ENCODE assay signal across 8 cellular contexts in genomic region chr17:54900457-54901229, GRCh38. TPM values are rescaled to one million over a fixed set of nuclear protein-coding genes. Genes with fewer than 3 reads are reported as not detected.
DNase-seq lines count a peak whose midpoint lies in the region; ATAC-seq and TF ChIP-seq lines count a peak whose summit lies in the region.

TSS of gene TOM1L1 (plus strand) at chr17:54900852. CDS start at chr17:54900866, 14 bp downstream.

- intact Hi-C loops in esophagus muscularis mucosa (cut with DNase I), result loop anchor here (2.0 kb wide), 1 partner anchor 68 kb away; the partner anchor contains the start of genes COX11 and STXBP4
- intact Hi-C loops in testis (cut with DNase I; ENCODE audit: low total_unique reads), result no loop called here

- no peak for TF ChIP-seq POLR2A in esophagus muscularis mucosa (IDR thresholded peaks at IDR 0.05; ENCODE audit: low read depth)
- no peak for TF ChIP-seq POLR2A in testis (IDR thresholded peaks at IDR 0.05)

- peak; percentile 86 for ATAC-seq in GM18498 (IDR thresholded peaks at IDR 0.05; ENCODE audit: unreplicated experiment)
- peak; percentile 74 for ATAC-seq in HG03045 (IDR thresholded peaks at IDR 0.05; ENCODE audit: unreplicated experiment)

- H3K4me1 ChIP-seq in esophagus muscularis mucosa, result peaks cover 4 to 23% (median 11%) of the 10 kb centered on the region in 4 donors
- H3K4me1 ChIP-seq in mucosa of stomach (ENCODE audit: control insufficient read depth, insufficient read depth, low read length), result peaks cover 5% of the 10 kb centered on the region
- peaks cover 3% of the 10 kb centered on the region for H3K4me1 ChIP-seq in testis

- peak within 1 kb of the TSS; percentile 87 for H3K9ac ChIP-seq in mucosa of stomach (ENCODE audit: low read length)

- H3K27me3 ChIP-seq in esophagus muscularis mucosa (peaks cover 0 to 7% (median 0%) of the 10 kb centered on the region in 4 donors), mucosa of stomach (ENCODE audit: control insufficient read depth, insufficient read depth, low read length) (no peaks in the 10 kb centered on the region), testis (no peaks in the 10 kb centered on the region)

- no peak for TF ChIP-seq EP300 in esophagus muscularis mucosa (IDR thresholded peaks at IDR 0.05)

- H3K9me3 ChIP-seq in esophagus muscularis mucosa, result no peaks in the 10 kb centered on the region
- H3K9me3 ChIP-seq in mucosa of stomach (ENCODE audit: control insufficient read depth, low read length), result no peaks in the 10 kb centered on the region
- no peaks in the 10 kb centered on the region for H3K9me3 ChIP-seq in testis

- H3K36me3 ChIP-seq in esophagus muscularis mucosa (peaks cover 0 to 2% (median 0%) of the 10 kb centered on the region in 4 donors), mucosa of stomach (ENCODE audit: control insufficient read depth, insufficient read depth, low read length) (no peaks in the 10 kb centered on the region), testis (ENCODE audit: low read depth, missing control alignments) (no peaks in the 10 kb centered on the region)

- H3K4me3 ChIP-seq in esophagus muscularis mucosa, result peak within 1 kb of the TSS; percentile 59 to 68 (median 66)
- H3K4me3 ChIP-seq in mucosa of stomach (ENCODE audit: low read length), result peak within 1 kb of the TSS; percentile 12
- H3K4me3 ChIP-seq in testis, result peak within 1 kb of the TSS; percentile 58 to 75

- H3K27ac ChIP-seq in esophagus muscularis mucosa (replicated peaks in 1 of 4) (peak within 1 kb of the TSS; percentile 5 to 65 (median 51)), testis (no peak within 1 kb of the TSS)

- peak in 2 of 3 experiments; percentile 11 to 12 for TF ChIP-seq CTCF in esophagus muscularis mucosa (IDR thresholded peaks at IDR 0.05)
- TF ChIP-seq CTCF in testis (IDR thresholded peaks at IDR 0.05), result peak in 1 of 3 experiments; percentile 11

- 12% methylated on average over 14 of the region's 67 CpGs for WGBS in esophagus muscularis mucosa
- WGBS in testis, 2 donors, result 6 to 19% methylated on average over 20 to 67 of the region's 67 CpGs

- DNase-seq in A172 (ENCODE audit: low spot score), result peak; percentile 64
- DNase-seq in NCI-H2107 (lab: John Stamatoyannopoulos, UW), result peak; percentile 86
- DNase-seq in activated CD4-positive, alpha-beta T cell treated with anti-CD3 and anti-CD28 coated beads, Interleukin-2, amount 50 U/mL, for 1 hour, result peak; percentile 2
- DNase-seq in esophagus muscularis mucosa (ENCODE audit: extremely low spot score), result no peak
- peak; percentile 76 for DNase-seq in testis

RNA-seq across cellular contexts. Expression of gene TOM1L1, which starts in this region (rescaled TPM):
- total RNA-seq in A172 (2014; rRNA removed; shearing (Covaris generic)), result 53.7 and 54.9 TPM in 2 replicates
- 10 to 100 TPM; 25.8 to 40.7 (median 28.6) TPM for total RNA-seq in esophagus muscularis mucosa
- 10 to 100 TPM; 28.7 to 35.5 TPM for total RNA-seq in testis
- 27.9 TPM for polyA plus RNA-seq in testis (ENCODE audit: insufficient read depth, low read depth, low replicate concordance)

Comparison
In these comparisons a context has a peak if more than half of its experiments do, and no peak if none do; other contexts are left out.
1. H3K27ac ChIP-seq: peak in esophagus muscularis mucosa (4 of 4); none in testis (0 of 2).
2. H3K4me3 ChIP-seq: peak in every context shown above with its lines; median percentile 66 in testis; 66 in esophagus muscularis mucosa; 12 in mucosa of stomach.